8 cellular contexts compared by ENCODE assay signal in the genomic region with DNA sequence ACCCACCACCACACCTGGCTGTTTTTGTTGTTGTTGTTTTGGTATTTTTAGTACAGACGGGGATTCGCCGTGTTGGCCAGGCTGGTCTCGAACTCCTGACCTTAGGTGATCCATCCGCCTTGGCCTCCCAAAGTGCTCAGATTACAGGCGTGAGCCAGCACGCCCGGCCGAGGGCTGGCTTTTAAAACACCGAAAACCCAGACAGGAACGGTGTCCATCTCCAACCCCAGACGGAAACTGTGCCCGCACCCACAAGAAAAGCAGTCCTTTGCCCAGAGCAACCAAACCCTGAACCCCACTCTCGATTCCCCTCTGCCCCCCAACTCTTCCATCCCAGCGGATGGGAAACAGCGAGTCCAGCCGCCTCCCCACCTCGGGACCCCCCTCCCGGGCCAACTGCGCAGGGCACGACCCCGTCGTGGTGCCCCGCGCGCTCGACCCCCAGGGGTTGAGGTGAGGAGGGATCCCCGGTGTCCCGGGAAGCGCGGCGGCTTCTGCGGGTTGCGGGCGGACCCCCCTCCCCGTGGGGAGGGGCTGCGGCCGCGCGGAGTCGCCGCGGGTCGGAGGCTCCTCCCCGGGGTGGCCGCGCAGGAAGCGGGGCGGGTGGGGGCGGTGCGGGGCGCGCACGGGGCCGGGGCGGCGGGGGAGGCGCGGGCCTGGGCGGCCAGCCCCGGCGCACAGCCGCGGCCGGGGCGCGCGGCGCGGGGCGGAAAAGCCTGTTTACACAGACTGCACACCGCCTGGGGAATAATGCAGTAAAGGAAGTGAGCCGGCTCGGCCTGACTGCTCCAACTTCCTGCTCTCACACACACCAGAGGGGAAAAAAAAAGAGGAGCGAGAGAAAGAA. TPM values are rescaled to one million over a fixed set of nuclear protein-coding genes. Genes with fewer than 3 reads are reported as not detected.
DNase-seq lines count a peak whose midpoint lies in the region; ATAC-seq and TF ChIP-seq lines count a peak whose summit lies in the region.

TSS of gene ELK3 (plus strand) at position 651 of the 847 bp plus-strand sequence.

- peak; percentile 40 for ATAC-seq in CD4-positive, alpha-beta T cell (ENCODE audit: poor library complexity)
- ATAC-seq in GM19438 (IDR thresholded peaks at IDR 0.05; ENCODE audit: low read depth, unreplicated experiment) (peak; percentile 63), upper lobe of right lung (peak; percentile 85)

- CTCF ChIA-PET in CD4-positive, alpha-beta T cell (lab: Charles Lee), result interaction anchor here (9.5 kb wide), 1 partner anchor 19 kb away, joined by 83 read pairs; no protein-coding TSS in a partner anchor

- H3K36me3 ChIP-seq in upper lobe of right lung, result no peaks in the 10 kb centered on the region

- peak; percentile 40 to 74 (median 57) for DNase-seq in CD4-positive, alpha-beta T cell
- DNase-seq in HPDE6-E6E7 (ENCODE audit: extremely low spot score), result peak; percentile 49
- peak; percentile 70 for DNase-seq in RPMI8226
- DNase-seq in activated gamma-delta T cell treated with anti-CD3 and anti-CD28 coated beads, Interleukin-2, amount 50 U/mL, for 16 hours (ENCODE audit: low read depth), result peak; percentile 35
- DNase-seq in foreskin fibroblast, result peak; percentile 67 to 85
- peak; percentile 74 for DNase-seq in nephron progenitor cell
- DNase-seq in upper lobe of right lung, result peak; percentile 78

- peak within 1 kb of the TSS; percentile 98 for H3K27ac ChIP-seq in CD4-positive, alpha-beta T cell (ENCODE audit: low read depth, low read length)
- H3K27ac ChIP-seq in upper lobe of right lung, result peak within 1 kb of the TSS; percentile 85

- peak within 1 kb of the TSS; percentile 97 for H3K27ac Mint-ChIP-seq in CD4-positive, alpha-beta T cell
- H3K27ac Mint-ChIP-seq in nephron progenitor cell, result peak within 1 kb of the TSS; percentile 97

- intact Hi-C loops in CD4-positive, alpha-beta T cell (cut with DNase I, micrococcal nuclease), result loop anchor here (2.0 kb wide), 2 partner anchors 15 to 17 kb away; no protein-coding TSS in a partner anchor
- intact Hi-C loops in upper lobe of right lung (cut with DNase I), result no loop called here

- H3K4me3 ChIP-seq in foreskin fibroblast (ENCODE audit: low read depth in 1 of 2, low read length in 2 of 2) (peak within 1 kb of the TSS; percentile 65 to 85), upper lobe of right lung (peak within 1 kb of the TSS; percentile 83)

- H3K27me3 Mint-ChIP-seq in CD4-positive, alpha-beta T cell, result no peaks in the 10 kb centered on the region
- peaks cover 4% of the 10 kb centered on the region for H3K27me3 Mint-ChIP-seq in nephron progenitor cell (ENCODE audit: low read depth, poor library complexity)

- no peaks in the 10 kb centered on the region for H3K9me3 Mint-ChIP-seq in CD4-positive, alpha-beta T cell
- H3K9me3 Mint-ChIP-seq in nephron progenitor cell, result peaks cover 8% of the 10 kb centered on the region

- peaks cover 62% of the 10 kb centered on the region for H3K4me1 Mint-ChIP-seq in CD4-positive, alpha-beta T cell (ENCODE audit: low read depth)
- H3K4me1 Mint-ChIP-seq in nephron progenitor cell, result peaks cover 42% of the 10 kb centered on the region

- H3K4me1 ChIP-seq in upper lobe of right lung, result peaks cover 24% of the 10 kb centered on the region

- H3K36me3 Mint-ChIP-seq in CD4-positive, alpha-beta T cell (ENCODE audit: low read depth), result peaks cover 14% of the 10 kb centered on the region
- no peaks in the 10 kb centered on the region for H3K36me3 Mint-ChIP-seq in nephron progenitor cell (ENCODE audit: low read depth)

- H3K4me3 Mint-ChIP-seq in CD4-positive, alpha-beta T cell, result peak within 1 kb of the TSS; percentile 96
- peak within 1 kb of the TSS; percentile 96 for H3K4me3 Mint-ChIP-seq in nephron progenitor cell

- TF ChIP-seq CTCF in CD4-positive, alpha-beta T cell (IDR thresholded peaks at IDR 0.05), result no peak
- no peak for TF ChIP-seq CTCF in foreskin fibroblast (IDR thresholded peaks at IDR 0.05; ENCODE audit: low read depth, low read length)
- no peak for TF ChIP-seq CTCF in nephron progenitor cell (IDR thresholded peaks at IDR 0.05)
- no peak for TF ChIP-seq CTCF in upper lobe of right lung (IDR thresholded peaks at IDR 0.05)

- POLR2A ChIA-PET in CD4-positive, alpha-beta T cell (lab: Charles Lee), result interaction anchor here (1.1 to 2.2 kb wide), 4 partner anchors 11 to 17 kb away, joined by 3 to 42 read pairs (median 12); no protein-coding TSS in a partner anchor

- no peaks in the 10 kb centered on the region for H3K27me3 ChIP-seq in CD4-positive, alpha-beta T cell (ENCODE audit: control insufficient read depth, insufficient read depth, low read length)
- H3K27me3 ChIP-seq in upper lobe of right lung, result no peaks in the 10 kb centered on the region

- no peaks in the 10 kb centered on the region for H3K9me3 ChIP-seq in CD4-positive, alpha-beta T cell (ENCODE audit: control insufficient read depth, low read length)
- H3K9me3 ChIP-seq in upper lobe of right lung, result no peaks in the 10 kb centered on the region

RNA-seq across cellular contexts. Expression of gene ELK3, which starts in this region (rescaled TPM):
- 10 to 100 TPM; 26.8 to 31.5 TPM for total RNA-seq in CD4-positive, alpha-beta T cell
- 41.2 TPM for total RNA-seq in upper lobe of right lung

Comparison
In these comparisons a context has a peak if more than half of its experiments do, and no peak if none do; other contexts are left out.
1. Peak in every context shown above with its lines: DNase-seq, ATAC-seq, H3K4me3 ChIP-seq and H3K27ac ChIP-seq.